ENCODE assay signal across 8 cellular contexts in the genomic region with DNA sequence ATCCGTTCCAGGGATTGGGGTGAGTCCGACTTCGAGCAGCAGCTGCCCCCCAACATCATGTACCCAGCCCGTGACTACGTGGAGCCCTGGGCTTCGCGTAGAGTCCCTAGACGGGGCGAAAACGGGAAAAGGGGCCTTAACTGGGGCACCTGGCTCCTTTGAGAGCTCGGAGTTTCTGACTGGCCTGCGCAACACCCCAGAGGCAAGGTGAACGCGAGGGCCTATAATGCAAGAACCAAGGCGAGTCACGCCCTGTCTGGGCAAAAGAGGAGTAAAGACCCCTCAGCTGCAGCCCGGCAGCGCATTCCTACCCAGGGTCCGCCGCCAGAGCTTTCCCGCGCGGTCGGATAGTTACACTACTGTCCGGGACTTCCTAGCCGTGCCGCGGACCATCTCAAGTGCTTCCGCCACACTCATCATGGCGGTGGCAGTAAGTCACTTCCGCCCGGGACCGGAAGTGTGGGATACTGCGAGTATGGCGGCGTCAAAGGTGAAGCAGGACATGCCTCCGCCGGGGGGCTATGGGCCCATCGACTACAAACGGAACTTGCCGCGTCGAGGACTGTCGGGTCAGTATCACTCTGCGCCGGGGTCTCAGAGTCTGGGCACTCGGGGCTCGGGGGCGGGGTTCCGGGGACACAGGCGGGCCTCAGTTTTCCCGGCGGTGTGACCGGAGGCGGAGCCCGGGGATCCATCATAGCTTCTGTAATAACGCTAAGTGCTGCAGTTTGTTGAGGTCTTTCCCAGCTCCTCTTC.
DNase-seq lines count a peak whose midpoint lies in the region; ATAC-seq and TF ChIP-seq lines count a peak whose summit lies in the region.

A gene (plus strand): TSS at position 462 of the 756 bp plus-strand sequence. CDS start 14 bp downstream, at position 476.

- ATAC-seq in GM19035 (IDR thresholded peaks at IDR 0.05; ENCODE audit: unreplicated experiment) (peak; percentile 89), HG03342 (IDR thresholded peaks at IDR 0.05; ENCODE audit: unreplicated experiment) (peak; percentile 80)

- peak within 1 kb of the TSS; percentile 87 for H3K4me3 ChIP-seq in AG09309 (ENCODE audit: control insufficient read depth, low read depth, low read length)

- DNase-seq in AG09309 (ENCODE audit: low read depth) (peak; percentile 43), NCI-H446 (lab: John Stamatoyannopoulos, UW) (peak; percentile 92 to 96), islet precursor cell (peak; percentile 97)
- peak; percentile 91 for DNase-seq in activated CD4-positive, CD25-positive, alpha-beta regulatory T cell treated with anti-CD3 and anti-CD28 coated beads, Interleukin-2, amount 50 U/mL, for 16 hours (ENCODE audit: low read depth, low spot score)
- peak; percentile 89 for DNase-seq in central memory CD4-positive, alpha-beta T cell
- peak; percentile 92 for DNase-seq in stimulated activated CD4-positive, alpha-beta T cell treated with anti-CD3 and anti-CD28 coated beads, Interleukin-12 subunit alpha, Interleukin-12 subunit beta, amount 100 ng/mL, for 4 hours

- TF ChIP-seq CTCF in AG09309 (IDR thresholded peaks at IDR 0.05; ENCODE audit: control insufficient read depth, insufficient read depth, low read depth, low read length, missing control alignments) = no peak

Comparison
In these comparisons a context has a peak if more than half of its experiments do, and no peak if none do; other contexts are left out.
1. Peak in every context shown above with its lines: DNase-seq, ATAC-seq and H3K4me3 ChIP-seq.
2. DNase-seq: peak in every context shown above with its lines; median percentile 97 in islet precursor cell; 94 in NCI-H446; 92 in stimulated activated CD4-positive, alpha-beta T cell treated with anti-CD3 and anti-CD28 coated beads, Interleukin-12 subunit alpha, Interleukin-12 subunit beta, amount 100 ng/mL, for 4 hours; 91 in activated CD4-positive, CD25-positive, alpha-beta regulatory T cell treated with anti-CD3 and anti-CD28 coated beads, Interleukin-2, amount 50 U/mL, for 16 hours; 89 in central memory CD4-positive, alpha-beta T cell; 43 in AG09309.